ENCODE assay signal across 17 cellular contexts in the genomic region with DNA sequence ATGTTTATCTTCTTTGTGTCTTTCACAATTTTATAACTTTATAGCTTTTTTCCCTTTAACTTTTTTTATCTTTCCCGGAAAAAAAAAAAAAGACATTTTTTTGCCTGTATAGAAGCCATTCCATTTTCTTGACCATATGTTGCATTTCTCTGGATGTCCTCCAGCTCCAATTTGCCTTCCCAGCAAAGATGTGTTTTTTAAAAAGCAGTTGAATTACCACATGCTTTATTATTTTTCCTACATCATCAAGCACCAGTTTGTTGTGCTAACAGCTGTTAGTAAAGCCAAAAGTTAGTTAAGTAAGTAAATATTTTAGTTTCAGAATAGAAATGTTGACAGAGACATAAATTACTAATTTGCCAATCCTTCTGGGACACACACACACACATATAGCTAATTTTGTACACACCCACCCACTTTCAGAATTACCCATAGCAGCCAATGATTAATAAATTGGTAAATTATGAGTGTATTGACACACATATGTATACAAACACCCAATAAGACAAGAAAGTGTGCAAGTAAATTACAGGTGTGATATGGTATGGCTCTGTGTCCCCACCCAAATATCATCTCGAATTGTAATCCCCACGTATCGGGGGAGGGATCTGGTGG.
DNase-seq lines count a peak whose midpoint lies in the region; ATAC-seq and TF ChIP-seq lines count a peak whose summit lies in the region.
"Had no signal": no experiment of that assay in that cellular context is flagged by ENCODE, and none has a peak within 500 bp of the region (broad histone marks: within the 10 kb centered on the region; RNA-seq: fewer than 3 reads in every experiment).

No MANE protein-coding gene starts in this region.

- no peak for TF ChIP-seq CTCF in nephron (IDR thresholded peaks at IDR 0.05; ENCODE audit: unreplicated experiment in 3 of 3)

- no peak overlapping the region for H3K4me3 Mint-ChIP-seq in dendritic cell treated with granulocyte-macrophage colony-stimulating factor and Interleukin-4, amounts not matched to agents 40 ng/mL and 50 ng/mL, for 4 days
- H3K4me3 Mint-ChIP-seq in nephron: no peak overlapping the region
- H3K4me3 Mint-ChIP-seq: CD8-positive, alpha-beta T cell; T-cell had no signal

- peak overlapping the region; percentile 99 for H3K27ac Mint-ChIP-seq in dendritic cell treated with granulocyte-macrophage colony-stimulating factor and Interleukin-4, amounts not matched to agents 40 ng/mL and 50 ng/mL, for 4 days
- peak overlapping the region in 2 of 3 experiments; percentile 23 to 74 for H3K27ac Mint-ChIP-seq in nephron
- H3K27ac Mint-ChIP-seq: CD8-positive, alpha-beta T cell; T-cell had no signal

- peaks cover 14% of the 10 kb centered on the region for H3K9me3 Mint-ChIP-seq in dendritic cell treated with granulocyte-macrophage colony-stimulating factor and Interleukin-4, amounts not matched to agents 40 ng/mL and 50 ng/mL, for 4 days
- H3K9me3 Mint-ChIP-seq in nephron: peaks cover 29% of the 10 kb centered on the region

- ATAC-seq in GM19467 (IDR thresholded peaks at IDR 0.05; ENCODE audit: unreplicated experiment): peak; percentile 48
- ATAC-seq: CD8-positive, alpha-beta T cell; HepG2; Right ventricle myocardium inferior; T-cell had no signal

- DNase-seq in NCI-H1694 treated with DMSO at 0.1 percent for 48 hours (lab: John Stamatoyannopoulos, UW): peak; percentile 78
- DNase-seq in NOMO-1 treated with DMSO at 0.1 percent for 48 hours (lab: John Stamatoyannopoulos, UW; ENCODE audit: unreplicated experiment): no peak
- no peak for DNase-seq in Kasumi-1 (lab: John Stamatoyannopoulos, UW)
- DNase-seq in amygdala (lab: John Stamatoyannopoulos, UW): no peak
- no peak for DNase-seq in NCI-H526 (lab: John Stamatoyannopoulos, UW)
- DNase-seq: CD8-positive, alpha-beta T cell; GOT3; NCI-H1417; NCI-H2029 treated with DMSO at 0.1 percent for 48 hours; NCI-H524; NK-92 treated with Interleukin-12 subunit alpha and Interleukin-12 subunit beta, amount 100 ng/mL, for 24 hours; T-cell had no signal

- no peaks in the 10 kb centered on the region for H3K27me3 Mint-ChIP-seq in dendritic cell treated with granulocyte-macrophage colony-stimulating factor and Interleukin-4, amounts not matched to agents 40 ng/mL and 50 ng/mL, for 4 days
- H3K27me3 Mint-ChIP-seq in nephron (ENCODE audit: low read depth): no peaks in the 10 kb centered on the region
- H3K27me3 Mint-ChIP-seq: T-cell had no signal

- H3K4me1 Mint-ChIP-seq in dendritic cell treated with granulocyte-macrophage colony-stimulating factor and Interleukin-4, amounts not matched to agents 40 ng/mL and 50 ng/mL, for 4 days (ENCODE audit: low read depth): peaks cover 45% of the 10 kb centered on the region
- peaks cover 52% of the 10 kb centered on the region for H3K4me1 Mint-ChIP-seq in nephron
- H3K4me1 Mint-ChIP-seq: T-cell had no signal

- H3K36me3 Mint-ChIP-seq in dendritic cell treated with granulocyte-macrophage colony-stimulating factor and Interleukin-4, amounts not matched to agents 40 ng/mL and 50 ng/mL, for 4 days (ENCODE audit: low read depth): peaks cover 70% of the 10 kb centered on the region
- H3K36me3 Mint-ChIP-seq in nephron (ENCODE audit: low read depth): peaks cover 28% of the 10 kb centered on the region

- intact Hi-C loops in dendritic cell treated with granulocyte-macrophage colony-stimulating factor and Interleukin-4, amounts not matched to agents 40 ng/mL and 50 ng/mL, for 4 days (cut with micrococcal nuclease): no loop called here
